Comparison of ENCODE assay signal across 27 cellular contexts in the genomic region with DNA sequence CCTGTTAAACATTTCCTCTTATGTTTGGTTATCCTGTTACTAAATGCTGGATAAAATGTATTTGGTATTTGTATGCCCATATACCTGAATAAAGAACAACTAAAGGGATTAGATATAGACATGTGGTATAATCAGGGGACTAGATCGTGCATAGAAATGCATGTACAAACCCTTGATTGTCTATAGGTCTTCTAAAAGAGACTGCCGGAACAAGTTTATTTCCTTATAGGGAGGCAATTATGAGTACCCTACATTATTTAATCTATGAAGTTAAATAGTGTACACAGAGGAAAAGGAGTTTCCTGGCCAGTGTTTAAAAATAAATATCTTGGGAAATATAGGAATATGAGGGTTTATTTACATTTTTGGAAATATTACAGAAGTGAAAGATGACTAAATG.
"Had no signal": no experiment of that assay in that cellular context is flagged by ENCODE, and none has a peak within 500 bp of the region (broad histone marks: within the 10 kb centered on the region; RNA-seq: fewer than 3 reads in every experiment).

No MANE protein-coding gene starts in this region.

- H3K4me1 Mint-ChIP-seq: endodermal cell had no signal

- H3K27me3 Mint-ChIP-seq: activated CD4-positive, alpha-beta memory T cell treated with anti-CD3 and anti-CD28 coated beads, Interleukin-2, amount 10 ng/mL, durations not matched to agents 7 days and 5 days; activated CD4-positive, alpha-beta T cell treated with anti-CD3 and anti-CD28 coated beads for 36 hours; activated CD4-positive, alpha-beta T cell treated with anti-CD3 and anti-CD28 coated beads, Interleukin-2, amount 10 ng/mL, durations not matched to agents 7 days and 5 days; activated naive CD8-positive, alpha-beta T cell treated with anti-CD3 and anti-CD28 coated beads, Interleukin-2, amount 10 ng/mL, durations not matched to agents 7 days and 5 days had no signal

- H3K9me3 Mint-ChIP-seq: activated CD4-positive, alpha-beta memory T cell treated with anti-CD3 and anti-CD28 coated beads, Interleukin-2, amount 10 ng/mL, durations not matched to agents 7 days and 5 days; activated CD4-positive, alpha-beta T cell treated with anti-CD3 and anti-CD28 coated beads, Interleukin-2, amount 10 ng/mL, durations not matched to agents 7 days and 5 days; activated naive CD8-positive, alpha-beta T cell treated with anti-CD3 and anti-CD28 coated beads, Interleukin-2, amount 10 ng/mL, durations not matched to agents 7 days and 5 days; endodermal cell had no signal

- H3K27ac ChIP-seq: ascending aorta, breast epithelium, cardiac muscle cell, colonic mucosa had no signal

- H3K27ac Mint-ChIP-seq: activated CD4-positive, alpha-beta memory T cell treated with anti-CD3 and anti-CD28 coated beads, Interleukin-2, amount 10 ng/mL, durations not matched to agents 7 days and 5 days; activated CD4-positive, alpha-beta T cell treated with anti-CD3 and anti-CD28 coated beads, Interleukin-2, amount 10 ng/mL, durations not matched to agents 7 days and 5 days; activated naive CD8-positive, alpha-beta T cell treated with anti-CD3 and anti-CD28 coated beads, Interleukin-2, amount 10 ng/mL, durations not matched to agents 7 days and 5 days; brain; endodermal cell had no signal

- DNase-seq: activated CD4-positive, alpha-beta memory T cell treated with anti-CD3 and anti-CD28 coated beads, Interleukin-2, amount 10 ng/mL, durations not matched to agents 7 days and 5 days; activated CD4-positive, alpha-beta T cell treated with anti-CD3 and anti-CD28 coated beads for 36 hours; activated CD4-positive, alpha-beta T cell treated with anti-CD3 and anti-CD28 coated beads, Interleukin-2, amount 10 ng/mL, durations not matched to agents 7 days and 5 days; activated CD4-positive, alpha-beta T cell treated with anti-CD3 and anti-CD28 coated beads, Interleukin-2, amount 50 U/mL, for 4 hours; activated CD4-positive, CD25-positive, alpha-beta regulatory T cell; activated CD4-positive, CD25-positive, alpha-beta regulatory T cell treated with anti-CD3 and anti-CD28 coated beads, Interleukin-2, amount 50 U/mL, for 72 hours; activated effector memory CD4-positive, alpha-beta T cell treated with Interleukin-2 at 50 U/mL for 16 hours; activated gamma-delta T cell treated with Interleukin-2 at 50 U/mL for 16 hours; activated naive CD4-positive, alpha-beta T cell treated with anti-CD3 and anti-CD28 coated beads, Interleukin-2, amount 50 U/mL, for 16 hours; activated naive CD4-positive, alpha-beta T cell treated with Interleukin-2 at 50 U/mL for 16 hours; activated naive CD8-positive, alpha-beta T cell treated with anti-CD3 and anti-CD28 coated beads, Interleukin-2, amount 10 ng/mL, durations not matched to agents 7 days and 5 days; activated T-cell treated with anti-CD3 and anti-CD28 coated beads, Interleukin-2, amount 50 U/mL, for 1 hour; activated T-cell treated with anti-CD3 and anti-CD28 coated beads, Interleukin-2, amount 50 U/mL, for 48 hours; central memory CD4-positive, alpha-beta T cell; cerebellar nuclear complex; colonic mucosa; effector CD8-positive, alpha-beta T cell; endodermal cell; foreskin fibroblast; head of caudate nucleus; T-helper 1 cell; T-helper 2 cell had no signal

- H3K9me3 ChIP-seq: ascending aorta, breast epithelium, colonic mucosa had no signal

- H3K27me3 ChIP-seq: ascending aorta, breast epithelium, cardiac muscle cell, colonic mucosa had no signal

- ATAC-seq: activated CD4-positive, alpha-beta T cell treated with anti-CD3 and anti-CD28 coated beads for 36 hours; esophagus mucosa had no signal

- H3K4me3 Mint-ChIP-seq: activated CD4-positive, alpha-beta memory T cell treated with anti-CD3 and anti-CD28 coated beads, Interleukin-2, amount 10 ng/mL, durations not matched to agents 7 days and 5 days; activated CD4-positive, alpha-beta T cell treated with anti-CD3 and anti-CD28 coated beads for 36 hours; activated CD4-positive, alpha-beta T cell treated with anti-CD3 and anti-CD28 coated beads, Interleukin-2, amount 10 ng/mL, durations not matched to agents 7 days and 5 days; activated naive CD8-positive, alpha-beta T cell treated with anti-CD3 and anti-CD28 coated beads, Interleukin-2, amount 10 ng/mL, durations not matched to agents 7 days and 5 days; brain; endodermal cell had no signal
